ENCODE assay signal across 11 cellular contexts in genomic region chr1:172143384-172144025, GRCh38.
DNase-seq lines count a peak whose midpoint lies in the region; TF ChIP-seq lines count a peak whose summit lies in the region.
"Had no signal": no experiment of that assay in that cellular context is flagged by ENCODE, and none has a peak within 500 bp of the region (broad histone marks: within the 10 kb centered on the region; RNA-seq: fewer than 3 reads in every experiment).

No MANE protein-coding gene starts in this region.

- CTCF ChIA-PET in activated naive CD4-positive, alpha-beta T cell treated with anti-CD3 and anti-CD28 coated beads for 36 hours (lab: Charles Lee): interaction anchor here (1.4 kb wide), 1 partner anchor 39 kb away, joined by 6 read pairs; no protein-coding TSS in a partner anchor

- peak; percentile 27 for DNase-seq in A172 (ENCODE audit: low spot score)
- peak; percentile 47 to 71 for DNase-seq in SJCRH30
- DNase-seq in fibroblast of mammary gland (ENCODE audit: low read depth): peak; percentile 75
- DNase-seq in osteoblast (ENCODE audit: insufficient read length, low spot score, missing footprints): no peak
- no peak for DNase-seq in erythroblast (lab: John Stamatoyannopoulos, UW)
- no peak for DNase-seq in activated naive CD4-positive, alpha-beta T cell treated with anti-CD3 and anti-CD28 coated beads for 36 hours
- no peak for DNase-seq in dedifferentiated amniotic fluid mesenchymal stem cell (ENCODE audit: extremely low spot score)
- DNase-seq in T-helper 1 cell: no peak
- DNase-seq: NCI-H2171 treated with DMSO at 0.1 percent for 48 hours, T1000 had no signal

- no peaks in the 10 kb centered on the region for H3K9me3 ChIP-seq in SJCRH30 (replicated peaks)
- no peaks in the 10 kb centered on the region for H3K9me3 ChIP-seq in osteoblast (ENCODE audit: low read depth, low read length)

- H3K36me3 Mint-ChIP-seq in activated naive CD4-positive, alpha-beta T cell treated with anti-CD3 and anti-CD28 coated beads for 36 hours (ENCODE audit: low read depth): no peaks in the 10 kb centered on the region

- peaks cover 31% of the 10 kb centered on the region for H3K79me2 ChIP-seq in osteoblast (ENCODE audit: insufficient read depth, low read length)

- H3K36me3 ChIP-seq in SJCRH30: peaks cover 47% of the 10 kb centered on the region
- H3K36me3 ChIP-seq in osteoblast (ENCODE audit: insufficient read depth, low read length): peaks cover 28% of the 10 kb centered on the region

- H3K4me1 Mint-ChIP-seq in activated naive CD4-positive, alpha-beta T cell treated with anti-CD3 and anti-CD28 coated beads for 36 hours (ENCODE audit: low read depth): peaks cover 20% of the 10 kb centered on the region

- H3K27ac ChIP-seq in SJCRH30 (peak overlapping the region; percentile 95), osteoblast (ENCODE audit: low read depth, low read length) (peak overlapping the region; percentile 95)

- TF ChIP-seq CTCF in fibroblast of mammary gland (conservative IDR thresholded peaks at IDR 0.05; ENCODE audit: control insufficient read depth, insufficient read depth, low read depth, low read length) (no peak), osteoblast (IDR thresholded peaks at IDR 0.05; ENCODE audit: extremely low read depth, low read depth, low read length) (no peak)

- no peak overlapping the region for H3K27ac Mint-ChIP-seq in activated naive CD4-positive, alpha-beta T cell treated with anti-CD3 and anti-CD28 coated beads for 36 hours
- H3K27ac Mint-ChIP-seq: B cell had no signal

- H3K27me3 Mint-ChIP-seq in activated naive CD4-positive, alpha-beta T cell treated with anti-CD3 and anti-CD28 coated beads for 36 hours (ENCODE audit: low read depth): no peaks in the 10 kb centered on the region
- H3K27me3 Mint-ChIP-seq: B cell had no signal

- TF ChIP-seq POLR2A in erythroblast (IDR thresholded peaks at IDR 0.05; ENCODE audit: low read length): no peak

- peaks cover 33% of the 10 kb centered on the region for H3K4me1 ChIP-seq in SJCRH30
- peaks cover 49% of the 10 kb centered on the region for H3K4me1 ChIP-seq in osteoblast (ENCODE audit: insufficient read depth, low read length)

- no peaks in the 10 kb centered on the region for H3K9me3 Mint-ChIP-seq in activated naive CD4-positive, alpha-beta T cell treated with anti-CD3 and anti-CD28 coated beads for 36 hours

- H2AFZ ChIP-seq in osteoblast (ENCODE audit: low read length): no peak overlapping the region

- intact Hi-C loops in activated naive CD4-positive, alpha-beta T cell treated with anti-CD3 and anti-CD28 coated beads for 36 hours (cut with micrococcal nuclease): no loop called here

- H3K27me3 ChIP-seq in SJCRH30: no peaks in the 10 kb centered on the region
- H3K27me3 ChIP-seq in osteoblast (ENCODE audit: insufficient read depth, low read length): no peaks in the 10 kb centered on the region

- H3K4me2 ChIP-seq in osteoblast (ENCODE audit: insufficient read depth, low read length): peak overlapping the region; percentile 79

- no peak overlapping the region for H3K4me3 Mint-ChIP-seq in activated naive CD4-positive, alpha-beta T cell treated with anti-CD3 and anti-CD28 coated beads for 36 hours
- H3K4me3 Mint-ChIP-seq: B cell had no signal

- no peaks in the 10 kb centered on the region for H4K20me1 ChIP-seq in osteoblast (ENCODE audit: insufficient read depth, low read length)

- peak overlapping the region; percentile 69 for H3K4me3 ChIP-seq in SJCRH30
- peak overlapping the region; percentile 84 for H3K4me3 ChIP-seq in fibroblast of mammary gland (ENCODE audit: control insufficient read depth, low read depth, low read length)
- H3K4me3 ChIP-seq in osteoblast (ENCODE audit: insufficient read depth, low read length): peak overlapping the region; percentile 85

Comparison
In these comparisons a context has a peak if more than half of its experiments do, and no peak if none do; other contexts are left out.
1. DNase-seq: peak in A172 (single experiment), SJCRH30 (2 of 2) and fibroblast of mammary gland (single experiment); none in osteoblast (single experiment), erythroblast (0 of 2), activated naive CD4-positive, alpha-beta T cell treated with anti-CD3 and anti-CD28 coated beads for 36 hours (single experiment), dedifferentiated amniotic fluid mesenchymal stem cell (single experiment) and T-helper 1 cell (0 of 5).
2. Peak in every context shown above with its lines, with median percentiles within 50 percentile points of each other: H3K4me3 ChIP-seq.